ENCODE assay signal across 1 cellular context in the genomic region with DNA sequence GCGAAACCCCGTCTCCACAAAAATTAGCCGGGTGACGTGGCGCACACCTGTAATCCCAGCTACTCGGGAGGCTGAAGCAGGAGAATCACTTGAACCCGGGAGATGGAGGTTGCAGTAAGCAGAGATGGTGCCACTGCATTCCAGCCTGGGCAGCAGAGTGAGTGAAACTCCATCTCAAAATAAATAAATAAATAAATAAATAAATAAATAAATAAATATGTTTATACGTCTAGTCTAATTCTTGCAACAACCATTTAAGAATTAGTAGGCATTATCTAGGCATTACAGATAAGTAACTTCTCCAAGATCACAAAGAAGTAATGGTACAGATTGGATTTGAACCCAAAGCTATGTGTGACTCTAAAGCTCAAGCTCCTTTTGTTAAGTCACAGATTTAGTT. TPM values are rescaled to one million over a fixed set of nuclear protein-coding genes. Genes with fewer than 3 reads are reported as not detected.
"Had no signal": no experiment of that assay in that cellular context is flagged by ENCODE, and none has a peak within 500 bp of the region (broad histone marks: within the 10 kb centered on the region; RNA-seq: fewer than 3 reads in every experiment).

No MANE protein-coding gene starts in this region.

RNA-seq across cellular contexts. Expression of a gene that starts 22.3 kb away (rescaled TPM):
- total RNA-seq: G401 had no signal
